1 cellular context compared by ENCODE assay signal in the genomic region with DNA sequence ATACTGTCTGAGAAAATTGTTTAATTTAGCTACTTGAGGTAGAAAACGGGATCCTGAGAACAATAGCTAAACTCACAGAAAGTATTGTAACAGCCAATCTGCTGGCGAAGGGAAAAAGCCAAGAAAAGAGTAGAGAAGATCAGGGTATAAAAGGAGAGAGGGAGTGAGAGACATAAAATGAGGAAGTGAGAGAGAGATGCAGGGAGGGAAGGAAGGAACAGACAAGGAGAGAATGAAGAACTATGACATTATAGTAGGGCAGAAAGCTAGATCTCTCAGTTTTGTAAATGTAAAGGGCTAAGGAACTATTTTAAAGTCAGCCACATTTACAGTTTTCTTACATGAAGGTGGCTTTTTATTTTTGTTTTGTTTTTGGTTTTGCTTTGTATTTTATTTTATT.
TF ChIP-seq lines count a peak whose summit lies in the region.

No MANE protein-coding gene starts in this region.

TF ChIP-seq in GM23338, 12 proteins besides CTCF, POLR2A, EP300 and RAD21:
- TF ChIP-seq ZNF114 (CRISPR knock-in tag; IDR thresholded peaks at IDR 0.05) = no peak
- no peak for TF ChIP-seq EZH2 (IDR thresholded peaks at IDR 0.05; ENCODE audit: low read depth, unreplicated experiment)
- no peak for TF ChIP-seq CREB1 (CRISPR knock-in tag; IDR thresholded peaks at IDR 0.05; ENCODE audit: low read depth)
- TF ChIP-seq, protein P1, sequence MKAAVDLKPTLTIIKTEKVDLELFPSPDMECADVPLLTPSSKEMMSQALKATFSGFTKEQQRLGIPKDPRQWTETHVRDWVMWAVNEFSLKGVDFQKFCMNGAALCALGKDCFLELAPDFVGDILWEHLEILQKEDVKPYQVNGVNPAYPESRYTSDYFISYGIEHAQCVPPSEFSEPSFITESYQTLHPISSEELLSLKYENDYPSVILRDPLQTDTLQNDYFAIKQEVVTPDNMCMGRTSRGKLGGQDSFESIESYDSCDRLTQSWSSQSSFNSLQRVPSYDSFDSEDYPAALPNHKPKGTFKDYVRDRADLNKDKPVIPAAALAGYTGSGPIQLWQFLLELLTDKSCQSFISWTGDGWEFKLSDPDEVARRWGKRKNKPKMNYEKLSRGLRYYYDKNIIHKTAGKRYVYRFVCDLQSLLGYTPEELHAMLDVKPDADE (IDR thresholded peaks at IDR 0.05) = no peak
- TF ChIP-seq, protein P2, sequence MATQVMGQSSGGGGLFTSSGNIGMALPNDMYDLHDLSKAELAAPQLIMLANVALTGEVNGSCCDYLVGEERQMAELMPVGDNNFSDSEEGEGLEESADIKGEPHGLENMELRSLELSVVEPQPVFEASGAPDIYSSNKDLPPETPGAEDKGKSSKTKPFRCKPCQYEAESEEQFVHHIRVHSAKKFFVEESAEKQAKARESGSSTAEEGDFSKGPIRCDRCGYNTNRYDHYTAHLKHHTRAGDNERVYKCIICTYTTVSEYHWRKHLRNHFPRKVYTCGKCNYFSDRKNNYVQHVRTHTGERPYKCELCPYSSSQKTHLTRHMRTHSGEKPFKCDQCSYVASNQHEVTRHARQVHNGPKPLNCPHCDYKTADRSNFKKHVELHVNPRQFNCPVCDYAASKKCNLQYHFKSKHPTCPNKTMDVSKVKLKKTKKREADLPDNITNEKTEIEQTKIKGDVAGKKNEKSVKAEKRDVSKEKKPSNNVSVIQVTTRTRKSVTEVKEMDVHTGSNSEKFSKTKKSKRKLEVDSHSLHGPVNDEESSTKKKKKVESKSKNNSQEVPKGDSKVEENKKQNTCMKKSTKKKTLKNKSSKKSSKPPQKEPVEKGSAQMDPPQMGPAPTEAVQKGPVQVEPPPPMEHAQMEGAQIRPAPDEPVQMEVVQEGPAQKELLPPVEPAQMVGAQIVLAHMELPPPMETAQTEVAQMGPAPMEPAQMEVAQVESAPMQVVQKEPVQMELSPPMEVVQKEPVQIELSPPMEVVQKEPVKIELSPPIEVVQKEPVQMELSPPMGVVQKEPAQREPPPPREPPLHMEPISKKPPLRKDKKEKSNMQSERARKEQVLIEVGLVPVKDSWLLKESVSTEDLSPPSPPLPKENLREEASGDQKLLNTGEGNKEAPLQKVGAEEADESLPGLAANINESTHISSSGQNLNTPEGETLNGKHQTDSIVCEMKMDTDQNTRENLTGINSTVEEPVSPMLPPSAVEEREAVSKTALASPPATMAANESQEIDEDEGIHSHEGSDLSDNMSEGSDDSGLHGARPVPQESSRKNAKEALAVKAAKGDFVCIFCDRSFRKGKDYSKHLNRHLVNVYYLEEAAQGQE (IDR thresholded peaks at IDR 0.05; ENCODE audit: unreplicated experiment) = no peak
- no peak for TF ChIP-seq JUNB (IDR thresholded peaks at IDR 0.05; ENCODE audit: unreplicated experiment)
- TF ChIP-seq NANOG (IDR thresholded peaks at IDR 0.05; ENCODE audit: borderline replicate concordance) = no peak
- TF ChIP-seq, protein P3, sequence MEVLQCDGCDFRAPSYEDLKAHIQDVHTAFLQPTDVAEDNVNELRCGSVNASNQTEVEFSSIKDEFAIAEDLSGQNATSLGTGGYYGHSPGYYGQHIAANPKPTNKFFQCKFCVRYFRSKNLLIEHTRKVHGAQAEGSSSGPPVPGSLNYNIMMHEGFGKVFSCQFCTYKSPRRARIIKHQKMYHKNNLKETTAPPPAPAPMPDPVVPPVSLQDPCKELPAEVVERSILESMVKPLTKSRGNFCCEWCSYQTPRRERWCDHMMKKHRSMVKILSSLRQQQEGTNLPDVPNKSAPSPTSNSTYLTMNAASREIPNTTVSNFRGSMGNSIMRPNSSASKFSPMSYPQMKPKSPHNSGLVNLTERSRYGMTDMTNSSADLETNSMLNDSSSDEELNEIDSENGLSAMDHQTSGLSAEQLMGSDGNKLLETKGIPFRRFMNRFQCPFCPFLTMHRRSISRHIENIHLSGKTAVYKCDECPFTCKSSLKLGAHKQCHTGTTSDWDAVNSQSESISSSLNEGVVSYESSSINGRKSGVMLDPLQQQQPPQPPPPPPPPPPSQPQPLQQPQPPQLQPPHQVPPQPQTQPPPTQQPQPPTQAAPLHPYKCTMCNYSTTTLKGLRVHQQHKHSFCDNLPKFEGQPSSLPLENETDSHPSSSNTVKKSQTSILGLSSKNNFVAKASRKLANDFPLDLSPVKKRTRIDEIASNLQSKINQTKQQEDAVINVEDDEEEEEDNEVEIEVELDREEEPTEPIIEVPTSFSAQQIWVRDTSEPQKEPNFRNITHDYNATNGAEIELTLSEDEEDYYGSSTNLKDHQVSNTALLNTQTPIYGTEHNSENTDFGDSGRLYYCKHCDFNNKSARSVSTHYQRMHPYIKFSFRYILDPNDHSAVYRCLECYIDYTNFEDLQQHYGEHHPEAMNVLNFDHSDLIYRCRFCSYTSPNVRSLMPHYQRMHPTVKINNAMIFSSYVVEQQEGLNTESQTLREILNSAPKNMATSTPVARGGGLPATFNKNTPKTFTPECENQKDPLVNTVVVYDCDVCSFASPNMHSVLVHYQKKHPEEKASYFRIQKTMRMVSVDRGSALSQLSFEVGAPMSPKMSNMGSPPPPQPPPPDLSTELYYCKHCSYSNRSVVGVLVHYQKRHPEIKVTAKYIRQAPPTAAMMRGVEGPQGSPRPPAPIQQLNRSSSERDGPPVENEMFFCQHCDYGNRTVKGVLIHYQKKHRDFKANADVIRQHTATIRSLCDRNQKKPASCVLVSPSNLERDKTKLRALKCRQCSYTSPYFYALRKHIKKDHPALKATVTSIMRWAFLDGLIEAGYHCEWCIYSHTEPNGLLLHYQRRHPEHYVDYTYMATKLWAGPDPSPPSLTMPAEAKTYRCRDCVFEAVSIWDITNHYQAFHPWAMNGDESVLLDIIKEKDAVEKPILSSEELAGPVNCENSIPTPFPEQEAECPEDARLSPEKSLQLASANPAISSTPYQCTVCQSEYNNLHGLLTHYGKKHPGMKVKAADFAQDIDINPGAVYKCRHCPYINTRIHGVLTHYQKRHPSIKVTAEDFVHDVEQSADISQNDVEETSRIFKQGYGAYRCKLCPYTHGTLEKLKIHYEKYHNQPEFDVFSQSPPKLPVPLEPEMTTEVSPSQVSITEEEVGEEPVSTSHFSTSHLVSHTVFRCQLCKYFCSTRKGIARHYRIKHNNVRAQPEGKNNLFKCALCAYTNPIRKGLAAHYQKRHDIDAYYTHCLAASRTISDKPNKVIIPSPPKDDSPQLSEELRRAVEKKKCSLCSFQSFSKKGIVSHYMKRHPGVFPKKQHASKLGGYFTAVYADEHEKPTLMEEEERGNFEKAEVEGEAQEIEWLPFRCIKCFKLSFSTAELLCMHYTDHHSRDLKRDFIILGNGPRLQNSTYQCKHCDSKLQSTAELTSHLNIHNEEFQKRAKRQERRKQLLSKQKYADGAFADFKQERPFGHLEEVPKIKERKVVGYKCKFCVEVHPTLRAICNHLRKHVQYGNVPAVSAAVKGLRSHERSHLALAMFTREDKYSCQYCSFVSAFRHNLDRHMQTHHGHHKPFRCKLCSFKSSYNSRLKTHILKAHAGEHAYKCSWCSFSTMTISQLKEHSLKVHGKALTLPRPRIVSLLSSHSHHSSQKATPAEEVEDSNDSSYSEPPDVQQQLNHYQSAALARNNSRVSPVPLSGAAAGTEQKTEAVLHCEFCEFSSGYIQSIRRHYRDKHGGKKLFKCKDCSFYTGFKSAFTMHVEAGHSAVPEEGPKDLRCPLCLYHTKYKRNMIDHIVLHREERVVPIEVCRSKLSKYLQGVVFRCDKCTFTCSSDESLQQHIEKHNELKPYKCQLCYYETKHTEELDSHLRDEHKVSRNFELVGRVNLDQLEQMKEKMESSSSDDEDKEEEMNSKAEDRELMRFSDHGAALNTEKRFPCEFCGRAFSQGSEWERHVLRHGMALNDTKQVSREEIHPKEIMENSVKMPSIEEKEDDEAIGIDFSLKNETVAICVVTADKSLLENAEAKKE (CRISPR knock-in tag; IDR thresholded peaks at IDR 0.05) = no peak
- no peak for TF ChIP-seq EZH2phosphoT487 (IDR thresholded peaks at IDR 0.05; ENCODE audit: unreplicated experiment)
- TF ChIP-seq STAT1 (IDR thresholded peaks at IDR 0.05; ENCODE audit: unreplicated experiment) = no peak
- TF ChIP-seq ZNF331 (CRISPR knock-in tag; IDR thresholded peaks at IDR 0.05; ENCODE audit: low read depth) = no peak
- TF ChIP-seq POLR2AphosphoS5 (IDR thresholded peaks at IDR 0.05; ENCODE audit: low read depth) = no peak
